Comparison of ENCODE assay signal across 16 cellular contexts in genomic region chr1:33456302-33456886, GRCh38. TPM values are rescaled to one million over a fixed set of nuclear protein-coding genes. Genes with fewer than 3 reads are reported as not detected.
DNase-seq lines count a peak whose midpoint lies in the region; ATAC-seq, FAIRE-seq and TF ChIP-seq lines count a peak whose summit lies in the region.
"Had no signal": no experiment of that assay in that cellular context is flagged by ENCODE, and none has a peak within 500 bp of the region (broad histone marks: within the 10 kb centered on the region; RNA-seq: fewer than 3 reads in every experiment).

No MANE protein-coding gene starts in this region.

- no peak for TF ChIP-seq EP300 in sigmoid colon (IDR thresholded peaks at IDR 0.05)

- no peak overlapping the region for H3K4me3 Mint-ChIP-seq in CD14-positive monocyte
- H3K4me3 Mint-ChIP-seq in astrocyte (ENCODE audit: unreplicated experiment), result no peak overlapping the region
- H3K4me3 Mint-ChIP-seq: activated CD4-positive, alpha-beta memory T cell treated with anti-CD3 and anti-CD28 coated beads, Interleukin-2, amount 10 ng/mL, durations not matched to agents 7 days and 5 days; naive thymus-derived CD4-positive, alpha-beta T cell had no signal

- H3K4me3 ChIP-seq in astrocyte (ENCODE audit: insufficient read depth, low read depth, low read length), result no peak overlapping the region
- no peak overlapping the region for H3K4me3 ChIP-seq in heart right ventricle
- H3K4me3 ChIP-seq in sigmoid colon, result no peak overlapping the region
- H3K4me3 ChIP-seq: BLaER1, uterus had no signal

- no peak for DNase-seq in CD14-positive monocyte (ENCODE audit: low spot score)
- DNase-seq in astrocyte (ENCODE audit: low read depth), result no peak
- DNase-seq in heart right ventricle, result no peak
- DNase-seq in sigmoid colon, result no peak
- no peak for DNase-seq in T-helper 1 cell
- no peak for DNase-seq in RPMI8226
- DNase-seq: activated CD4-positive, CD25-positive, alpha-beta regulatory T cell; effector CD8-positive, alpha-beta T cell; kidney; NCI-H1436 treated with DMSO at 0.1 percent for 48 hours had no signal

- peak overlapping the region; percentile 8 for H3K4me2 ChIP-seq in astrocyte (ENCODE audit: low read length)

- 65 to 68% methylated on average over 8 of the region's 8 CpGs for WGBS in heart right ventricle, 2 donors
- WGBS in sigmoid colon, 2 donors, result 88% methylated on average over 8 of the region's 8 CpGs

- H4K20me1 ChIP-seq in astrocyte (ENCODE audit: insufficient read depth, low read length), result no peaks in the 10 kb centered on the region
- H4K20me1 ChIP-seq: BLaER1 had no signal

- H3K27ac Mint-ChIP-seq in CD14-positive monocyte (peak overlapping the region in 2 of 7 donors; percentile 68 to 69), astrocyte (ENCODE audit: unreplicated experiment) (no peak overlapping the region)
- H3K27ac Mint-ChIP-seq: activated CD4-positive, alpha-beta memory T cell treated with anti-CD3 and anti-CD28 coated beads, Interleukin-2, amount 10 ng/mL, durations not matched to agents 7 days and 5 days had no signal

- H3K36me3 Mint-ChIP-seq in CD14-positive monocyte (no peaks in the 10 kb centered on the region), astrocyte (ENCODE audit: low read depth, unreplicated experiment) (no peaks in the 10 kb centered on the region)
- H3K36me3 Mint-ChIP-seq: naive thymus-derived CD4-positive, alpha-beta T cell had no signal

- H3K36me3 ChIP-seq in astrocyte (ENCODE audit: insufficient read depth, low read length) (no peaks in the 10 kb centered on the region), heart right ventricle (no peaks in the 10 kb centered on the region), sigmoid colon (no peaks in the 10 kb centered on the region)
- H3K36me3 ChIP-seq: BLaER1, uterus had no signal

- TF ChIP-seq CTCF in CD14-positive monocyte (IDR thresholded peaks at IDR 0.05), result peak; percentile 1
- TF ChIP-seq CTCF in astrocyte (IDR thresholded peaks at IDR 0.05; ENCODE audit: insufficient read depth, low read depth, low read length), result no peak
- no peak for TF ChIP-seq CTCF in heart right ventricle (IDR thresholded peaks at IDR 0.05)
- no peak for TF ChIP-seq CTCF in sigmoid colon (IDR thresholded peaks at IDR 0.05)

- H3K27ac ChIP-seq in astrocyte (ENCODE audit: low read depth, low read length) (no peak overlapping the region), heart right ventricle (peak overlapping the region in 7 of 10 donors; percentile 24 to 72 (median 54)), sigmoid colon (peak overlapping the region in 3 of 4 donors; percentile 71 to 91 (median 81))
- H3K27ac ChIP-seq: BLaER1 had no signal

- H3K4me1 Mint-ChIP-seq in CD14-positive monocyte (peaks cover 47% of the 10 kb centered on the region), astrocyte (ENCODE audit: low read depth, unreplicated experiment) (peaks cover 42% of the 10 kb centered on the region)

- no peaks in the 10 kb centered on the region for H3K79me2 ChIP-seq in astrocyte (ENCODE audit: insufficient read depth, low read length)

- TF ChIP-seq POLR2A in sigmoid colon (IDR thresholded peaks at IDR 0.05), result no peak

- H3K9ac ChIP-seq in astrocyte (ENCODE audit: low read length), result peak overlapping the region; percentile 12
- H3K9ac ChIP-seq: BLaER1 had no signal

- ATAC-seq in heart right ventricle (peak in 7 of 8 donors; percentile 41 to 63 (median 61)), GM18520 (IDR thresholded peaks at IDR 0.05; ENCODE audit: unreplicated experiment) (no peak), GM18511 (IDR thresholded peaks at IDR 0.05; ENCODE audit: unreplicated experiment) (no peak)

- intact Hi-C loops in CD14-positive monocyte (cut with micrococcal nuclease), result no loop called here
- intact Hi-C loops in heart right ventricle (cut with DNase I), result loop anchor here in 7 of 10 donors (5.0 to 10.0 kb wide), 9 partner anchors 54 to 322 kb away; no protein-coding TSS in a partner anchor
- intact Hi-C loops in sigmoid colon (cut with DNase I), result loop anchor here (5.0 kb wide), 1 partner anchor 84 kb away; no protein-coding TSS in a partner anchor

- H3K9me3 ChIP-seq in astrocyte (ENCODE audit: insufficient read depth, low read depth, low read length) (no peaks in the 10 kb centered on the region), heart right ventricle (peaks cover 0 to 5% (median 0%) of the 10 kb centered on the region in 11 donors), sigmoid colon (no peaks in the 10 kb centered on the region)
- H3K9me3 ChIP-seq: BLaER1, uterus had no signal

- H3K4me1 ChIP-seq in astrocyte (ENCODE audit: insufficient read depth, low read length) (peaks cover 47% of the 10 kb centered on the region), heart right ventricle (peaks cover 0 to 63% (median 29%) of the 10 kb centered on the region in 9 donors), sigmoid colon (peaks cover 2 to 64% (median 54%) of the 10 kb centered on the region in 4 donors)
- H3K4me1 ChIP-seq: uterus had no signal

- H3K27me3 Mint-ChIP-seq in CD14-positive monocyte (ENCODE audit: low read depth in 3 of 3), result peaks cover 0 to 12% (median 2%) of the 10 kb centered on the region in 3 donors
- H3K27me3 Mint-ChIP-seq in astrocyte (ENCODE audit: low read depth, unreplicated experiment), result no peaks in the 10 kb centered on the region

- H3K27me3 ChIP-seq in astrocyte (ENCODE audit: insufficient read depth, low read length) (no peaks in the 10 kb centered on the region), heart right ventricle (no peaks in the 10 kb centered on the region), sigmoid colon (no peaks in the 10 kb centered on the region)
- H3K27me3 ChIP-seq: BLaER1, uterus had no signal

- H3K9me3 Mint-ChIP-seq in CD14-positive monocyte (peaks cover 0 to 2% (median 0%) of the 10 kb centered on the region in 7 donors), astrocyte (ENCODE audit: unreplicated experiment) (peaks cover 4% of the 10 kb centered on the region)
- H3K9me3 Mint-ChIP-seq: activated CD4-positive, alpha-beta memory T cell treated with anti-CD3 and anti-CD28 coated beads, Interleukin-2, amount 10 ng/mL, durations not matched to agents 7 days and 5 days had no signal

- FAIRE-seq in astrocyte (lab: Jason Lieb, UNC), result no peak

- H2AFZ ChIP-seq in astrocyte (ENCODE audit: low read depth, low read length), result no peak overlapping the region

RNA-seq across cellular contexts. Expression of gene ZSCAN20, which starts 16.1 kb away (rescaled TPM):
- polyA plus RNA-seq in CD14-positive monocyte, result under 1 TPM; 0.29 TPM
- total RNA-seq in astrocyte, result 5.2 and 6.9 TPM in 2 replicates
- total RNA-seq in heart right ventricle, result 1 to 10 TPM; 3.4 to 9.3 (median 5.8) TPM
- polyA plus RNA-seq in heart right ventricle, result 1 to 10 TPM in 1 of 2 donors, under 1 TPM in 1; 0.83 to 1.6 TPM
- 1 to 10 TPM; 5.8 to 8.2 (median 6.8) TPM for total RNA-seq in sigmoid colon
- polyA plus RNA-seq in sigmoid colon, result 1 to 10 TPM in 2 of 3 donors, under 1 TPM in 1; 0.69 to 2.1 (median 1.8) TPM

RNA-seq across cellular contexts. Expression of gene PHC2, which starts 25.5 kb away (rescaled TPM):
- polyA plus RNA-seq in CD14-positive monocyte, result 10 to 100 TPM; 18.9 to 53.1 TPM
- total RNA-seq in astrocyte, result 112 and 113 TPM in 2 replicates
- total RNA-seq in heart right ventricle, result 100 to 1,000 TPM in 5 of 10 donors, 10 to 100 TPM in 5; 96.7 to 136 (median 102) TPM
- polyA plus RNA-seq in heart right ventricle, result 10 to 100 TPM; 81.2 to 95.4 TPM
- 100 to 1,000 TPM in 3 of 4 donors, 10 to 100 TPM in 1; 96.3 to 199 (median 124) TPM for total RNA-seq in sigmoid colon
- polyA plus RNA-seq in sigmoid colon, result 10 to 100 TPM; 56.2 to 96.3 (median 76.3) TPM

Comparison
In these comparisons a context has a peak if more than half of its experiments do, and no peak if none do; other contexts are left out.
1. ATAC-seq: peak in heart right ventricle (7 of 8); none in GM18520 (single experiment) and GM18511 (single experiment).
2. intact Hi-C loops: an anchor here in heart right ventricle (5.0 to 10.0 kb wide) and sigmoid colon (5.0 kb wide); none called in CD14-positive monocyte.